11 cellular contexts compared by ENCODE assay signal in the genomic region with DNA sequence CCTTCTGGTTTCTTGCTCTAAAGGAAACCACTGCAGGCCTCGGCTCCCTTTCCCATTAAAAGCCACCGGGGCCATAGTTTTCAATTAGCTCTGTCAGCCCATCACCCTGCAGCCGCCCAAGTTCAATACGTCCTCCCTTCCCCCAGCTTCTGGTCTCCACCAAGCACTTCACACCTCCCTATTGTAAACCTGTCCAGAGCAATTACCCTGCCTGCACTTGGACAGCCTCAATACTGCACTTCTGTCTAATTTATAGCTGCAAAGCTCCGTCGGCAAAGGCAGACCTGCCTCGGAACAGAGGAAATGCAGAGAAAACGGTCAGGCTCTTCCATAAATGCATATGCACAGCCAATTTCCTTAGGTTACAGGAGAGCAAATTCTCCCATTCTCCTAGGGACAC. TPM values are rescaled to one million over a fixed set of nuclear protein-coding genes. Genes with fewer than 3 reads are reported as not detected.
A peak's percentile ranks its signal among the peaks of the same experiment; 100 is the strongest.
DNase-seq lines count a peak whose midpoint lies in the region; ATAC-seq and TF ChIP-seq lines count a peak whose summit lies in the region.
"Had no signal": no experiment of that assay in that cellular context is flagged by ENCODE, and none has a peak within 500 bp of the region (broad histone marks: within the 10 kb centered on the region; RNA-seq: fewer than 3 reads in every experiment).

No MANE protein-coding gene starts in this region.

- H3K27me3 Mint-ChIP-seq in stimulated activated naive CD8-positive, alpha-beta T cell treated with anti-CD3 and anti-CD28 coated beads, Interleukin-15, Interleukin-2, amounts not matched to agents 100 ng/mL and 50 ng/mL, for 24 hours: peaks cover 3% of the 10 kb centered on the region
- no peaks in the 10 kb centered on the region for H3K27me3 Mint-ChIP-seq in activated T-helper 17 cell treated with anti-CD3 and anti-CD28 coated beads, Interleukin-2, amount 50 U/mL, for 72 hours

- no peak overlapping the region for H2AFZ ChIP-seq in PC-3 (ENCODE audit: low read length)
- H2AFZ ChIP-seq: GM23248 had no signal

- TF ChIP-seq CTCF in PC-3 (conservative IDR thresholded peaks at IDR 0.05; ENCODE audit: low read depth, low read length): no peak

- H3K36me3 ChIP-seq in muscle layer of colon (ENCODE audit: insufficient read depth, low read length) (no peaks in the 10 kb centered on the region), PC-3 (ENCODE audit: low read depth, low read length) (no peaks in the 10 kb centered on the region)

- H3K79me2 ChIP-seq in PC-3 (ENCODE audit: low read length): no peaks in the 10 kb centered on the region

- no peaks in the 10 kb centered on the region for H3K9me3 ChIP-seq in muscle layer of colon (ENCODE audit: low read length)
- no peaks in the 10 kb centered on the region for H3K9me3 ChIP-seq in PC-3 (ENCODE audit: low read length)

- no peaks in the 10 kb centered on the region for H3K9me2 ChIP-seq in PC-3 (replicated peaks; ENCODE audit: low read length)

- peak overlapping the region; percentile 36 for H3K27ac ChIP-seq in muscle layer of colon (ENCODE audit: low read depth, low read length)
- H3K27ac ChIP-seq in PC-3 (ENCODE audit: low read length): no peak overlapping the region
- H3K27ac ChIP-seq: GM23248, SK-N-MC had no signal

- POLR2A ChIA-PET in PC-3 (lab: Charles Lee; ENCODE audit: unreplicated experiment): no interaction called here

- no peak overlapping the region for H3K4me2 ChIP-seq in PC-3 (ENCODE audit: low read length)

- H3K27me3 ChIP-seq in muscle layer of colon (ENCODE audit: control insufficient read depth in 1 of 2, insufficient read depth in 2 of 2, low read length in 2 of 2): no peaks in the 10 kb centered on the region
- H3K27me3 ChIP-seq in PC-3 (ENCODE audit: low read length): no peaks in the 10 kb centered on the region

- BruUV-seq in PC-3 (replicated peaks; lab: Mats Ljungman, UMichigan): no TSS peak

- no peaks in the 10 kb centered on the region for H4K20me1 ChIP-seq in PC-3 (ENCODE audit: low read length)

- H3F3A ChIP-seq in PC-3 (ENCODE audit: low read length, unreplicated experiment): no peaks in the 10 kb centered on the region

- H3K4me1 ChIP-seq in muscle layer of colon (ENCODE audit: insufficient read depth, low read length) (peaks cover 97% of the 10 kb centered on the region), PC-3 (ENCODE audit: insufficient read depth, low read length) (peaks cover 2% of the 10 kb centered on the region; the same call in 1 of the 2 replicates)

- H3K4me3 Mint-ChIP-seq in stimulated activated naive CD8-positive, alpha-beta T cell treated with anti-CD3 and anti-CD28 coated beads, Interleukin-15, Interleukin-2, amounts not matched to agents 100 ng/mL and 50 ng/mL, for 24 hours: no peak overlapping the region
- H3K4me3 Mint-ChIP-seq in activated T-helper 17 cell treated with anti-CD3 and anti-CD28 coated beads, Interleukin-2, amount 50 U/mL, for 72 hours: peak overlapping the region; percentile 72

- peaks cover 67% of the 10 kb centered on the region for H3K4me1 Mint-ChIP-seq in stimulated activated naive CD8-positive, alpha-beta T cell treated with anti-CD3 and anti-CD28 coated beads, Interleukin-15, Interleukin-2, amounts not matched to agents 100 ng/mL and 50 ng/mL, for 24 hours (ENCODE audit: low read depth)
- peaks cover 60% of the 10 kb centered on the region for H3K4me1 Mint-ChIP-seq in activated T-helper 17 cell treated with anti-CD3 and anti-CD28 coated beads, Interleukin-2, amount 50 U/mL, for 72 hours

- peaks cover 19% of the 10 kb centered on the region for H3K36me3 Mint-ChIP-seq in stimulated activated naive CD8-positive, alpha-beta T cell treated with anti-CD3 and anti-CD28 coated beads, Interleukin-15, Interleukin-2, amounts not matched to agents 100 ng/mL and 50 ng/mL, for 24 hours (ENCODE audit: low read depth)
- peaks cover 15% of the 10 kb centered on the region for H3K36me3 Mint-ChIP-seq in activated T-helper 17 cell treated with anti-CD3 and anti-CD28 coated beads, Interleukin-2, amount 50 U/mL, for 72 hours (ENCODE audit: low read depth)

- H3K9ac ChIP-seq in muscle layer of colon (ENCODE audit: low read length) (no peak overlapping the region), PC-3 (ENCODE audit: low read length) (no peak overlapping the region)
- H3K9ac ChIP-seq: GM23248 had no signal

- intact Hi-C loops in PC-3 (cut with micrococcal nuclease): no loop called here

- ATAC-seq in stimulated activated naive CD8-positive, alpha-beta T cell treated with anti-CD3 and anti-CD28 coated beads, Interleukin-15, Interleukin-2, amounts not matched to agents 100 U/mL and 50 U/mL, for 24 hours: no peak
- ATAC-seq in activated T-helper 17 cell treated with anti-CD3 and anti-CD28 coated beads, Interleukin-2, amount 50 U/mL, for 72 hours (replicated peaks): no peak
- no peak for ATAC-seq in activated CD4-positive, CD25-positive, alpha-beta regulatory T cell treated with anti-CD3 and anti-CD28 coated beads, Interleukin-2, amount 50 U/mL, for 24 hours
- no peak for ATAC-seq in PC-3

- peaks cover 7% of the 10 kb centered on the region for H3K9me3 Mint-ChIP-seq in stimulated activated naive CD8-positive, alpha-beta T cell treated with anti-CD3 and anti-CD28 coated beads, Interleukin-15, Interleukin-2, amounts not matched to agents 100 ng/mL and 50 ng/mL, for 24 hours
- H3K9me3 Mint-ChIP-seq in activated T-helper 17 cell treated with anti-CD3 and anti-CD28 coated beads, Interleukin-2, amount 50 U/mL, for 72 hours: peaks cover 3% of the 10 kb centered on the region

- CTCF ChIA-PET in PC-3 (lab: Charles Lee): no interaction called here

- DNase-seq in stimulated activated naive CD8-positive, alpha-beta T cell treated with anti-CD3 and anti-CD28 coated beads, Interleukin-15, Interleukin-2, amounts not matched to agents 100 U/mL and 50 U/mL, for 24 hours: no peak
- DNase-seq in amygdala (lab: John Stamatoyannopoulos, UW) (no peak), PC-3 (no peak)
- DNase-seq in stimulated activated CD8-positive, alpha-beta memory T cell treated with anti-CD3 and anti-CD28 coated beads, Interleukin-4, amount 100 ng/mL, for 48 hours: no peak
- DNase-seq: activated T-cell treated with anti-CD3 and anti-CD28 coated beads for 4 hours, GM23248 had no signal

- peak overlapping the region in 1 of 2 donors; percentile 15 for H3K4me3 ChIP-seq in muscle layer of colon (ENCODE audit: low read depth in 1 of 2, low read length in 2 of 2)
- H3K4me3 ChIP-seq in PC-3 (ENCODE audit: low read length): no peak overlapping the region
- H3K4me3 ChIP-seq: GM23248, SK-N-MC had no signal

- H3K27ac Mint-ChIP-seq in stimulated activated naive CD8-positive, alpha-beta T cell treated with anti-CD3 and anti-CD28 coated beads, Interleukin-15, Interleukin-2, amounts not matched to agents 100 ng/mL and 50 ng/mL, for 24 hours: peak overlapping the region; percentile 88
- H3K27ac Mint-ChIP-seq in activated T-helper 17 cell treated with anti-CD3 and anti-CD28 coated beads, Interleukin-2, amount 50 U/mL, for 72 hours: peak overlapping the region; percentile 92

RNA-seq across cellular contexts. Expression of a gene that starts 21.9 kb away (rescaled TPM):
- total RNA-seq in activated T-helper 17 cell treated with anti-CD3 and anti-CD28 coated beads, Interleukin-2, amount 50 U/mL, for 72 hours: 10 to 100 TPM; 43.3 to 54.1 TPM
- 2.2 and 2.9 TPM in 2 replicates for total RNA-seq in PC-3 (2014; rRNA removed)

Comparison
In these comparisons a context has a peak if more than half of its experiments do, and no peak if none do; other contexts are left out.
1. RNA of a gene that starts 21.9 kb away (total RNA-seq): 43.3 to 54.1 TPM in activated T-helper 17 cell treated with anti-CD3 and anti-CD28 coated beads, Interleukin-2, amount 50 U/mL, for 72 hours; 2.2 to 2.9 TPM in PC-3; every median in the first group is over 10 times any median in the second.